8 cellular contexts compared by ENCODE assay signal in the genomic region with DNA sequence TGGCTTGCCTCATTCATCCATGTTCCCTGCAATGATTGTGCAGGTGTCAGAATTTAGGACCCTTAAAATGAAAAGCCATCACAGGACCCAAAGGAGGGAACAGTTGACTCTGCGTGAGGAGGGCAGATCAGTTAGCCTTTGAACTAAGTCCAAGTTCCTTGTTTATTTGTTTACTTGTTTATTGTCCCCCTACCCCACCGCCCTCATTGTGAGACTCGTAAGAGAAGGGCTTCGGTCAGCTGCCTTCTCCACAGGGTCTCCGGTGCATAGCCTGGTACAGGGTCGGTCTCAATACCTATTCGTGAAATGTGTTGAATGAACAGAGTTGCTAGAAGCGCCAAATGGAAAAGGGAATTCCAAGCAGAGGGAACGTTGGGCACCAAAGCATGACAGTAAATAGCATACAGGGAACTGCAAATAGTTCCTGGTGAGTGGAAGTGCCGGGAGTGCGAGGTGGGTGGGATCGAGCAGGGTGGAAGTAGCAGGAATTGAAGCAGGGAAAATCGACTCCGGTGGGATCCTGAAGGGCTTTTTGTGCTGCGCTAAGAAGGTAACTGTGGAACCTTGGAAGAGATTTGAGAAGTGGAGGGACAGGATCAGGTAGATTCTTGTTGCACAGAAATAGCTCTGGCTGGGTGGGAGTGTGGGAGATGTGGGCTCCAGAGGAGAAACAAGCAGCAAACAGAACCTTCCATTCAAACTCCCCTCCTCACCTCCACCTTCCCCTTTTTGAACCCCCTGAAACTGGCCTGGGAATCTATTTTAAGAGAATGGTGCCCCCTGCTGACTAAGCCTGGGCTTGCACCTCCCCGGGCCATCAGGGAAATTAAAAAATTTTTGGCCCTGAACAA. TPM values are rescaled to one million over a fixed set of nuclear protein-coding genes. Genes with fewer than 3 reads are reported as not detected.
DNase-seq lines count a peak whose midpoint lies in the region; ATAC-seq and TF ChIP-seq lines count a peak whose summit lies in the region.

No MANE protein-coding gene starts in this region.

- H3K9ac ChIP-seq in rectal smooth muscle tissue (ENCODE audit: low read length) = no peak overlapping the region

- H3K27ac ChIP-seq in C4-2B = peak overlapping the region; percentile 10; the same call in 1 of the 2 replicates
- peak overlapping the region; percentile 11 for H3K27ac ChIP-seq in cardiac muscle cell
- no peak overlapping the region for H3K27ac ChIP-seq in rectal smooth muscle tissue (ENCODE audit: low read depth, low read length)

- no peaks in the 10 kb centered on the region for H3K27me3 ChIP-seq in cardiac muscle cell
- no peaks in the 10 kb centered on the region for H3K27me3 ChIP-seq in rectal smooth muscle tissue (ENCODE audit: control insufficient read depth, insufficient read depth, low read length)

- DNase-seq in HK-2 (ENCODE audit: unreplicated experiment) (peak; percentile 51), SIG-M5 treated with dmso at 0.1 percent for 504 hours (lab: John Stamatoyannopoulos, UW; ENCODE audit: unreplicated experiment) (peak; percentile 75), cardiac muscle cell (ENCODE audit: low read depth in 1 of 2, low spot score in 1 of 2) (peak; percentile 40 to 61)
- DNase-seq in activated gamma-delta T cell treated with anti-CD3 and anti-CD28 coated beads, Interleukin-2, amount 50 U/mL, for 16 hours (ENCODE audit: low read depth) = peak; percentile 62

- H3K4me3 ChIP-seq in cardiac muscle cell = no peak overlapping the region
- H3K4me3 ChIP-seq in rectal smooth muscle tissue (ENCODE audit: low read length) = peak overlapping the region; percentile 39

- H3K36me3 ChIP-seq in cardiac muscle cell (peaks cover 4% of the 10 kb centered on the region), rectal smooth muscle tissue (ENCODE audit: control insufficient read depth, insufficient read depth, low read length) (no peaks in the 10 kb centered on the region)

- H3K4me1 ChIP-seq in cardiac muscle cell (ENCODE audit: low read depth) = peaks cover 24% of the 10 kb centered on the region
- H3K4me1 ChIP-seq in rectal smooth muscle tissue (ENCODE audit: control insufficient read depth, insufficient read depth, low read length) = peaks cover 27% of the 10 kb centered on the region

- TF ChIP-seq CTCF in C4-2B (conservative IDR thresholded peaks at IDR 0.05) (peak; percentile 94), cardiac muscle cell (IDR thresholded peaks at IDR 0.05; ENCODE audit: low read depth, low read length) (peak; percentile 93)

- ATAC-seq in GM18861 (IDR thresholded peaks at IDR 0.05; ENCODE audit: unreplicated experiment) (no peak), HG03460 (IDR thresholded peaks at IDR 0.05; ENCODE audit: unreplicated experiment) (no peak)

- H3K9me3 ChIP-seq in cardiac muscle cell (ENCODE audit: low read depth) = no peaks in the 10 kb centered on the region

RNA-seq across cellular contexts. Expression of gene SLC35B1, which starts 12.7 kb away (rescaled TPM):
- total RNA-seq in cardiac muscle cell = 73.3 and 139 TPM in 2 replicates
- 77.0 and 143 TPM in 2 replicates for polyA plus RNA-seq in cardiac muscle cell

RNA-seq across cellular contexts. Expression of gene SPOP, which starts 17.2 kb away (rescaled TPM):
- 46.0 and 54.4 TPM in 2 replicates for total RNA-seq in cardiac muscle cell
- polyA plus RNA-seq in cardiac muscle cell = 92.2 and 111 TPM in 2 replicates
